ENCODE assay signal across 9 cellular contexts in genomic region chr6:36683145-36683655, GRCh38. TPM values are rescaled to one million over a fixed set of nuclear protein-coding genes. Genes with fewer than 3 reads are reported as not detected.
DNase-seq lines count a peak whose midpoint lies in the region; ATAC-seq and TF ChIP-seq lines count a peak whose summit lies in the region.
"Had no signal": no experiment of that assay in that cellular context is flagged by ENCODE, and none has a peak within 500 bp of the region (broad histone marks: within the 10 kb centered on the region; RNA-seq: fewer than 3 reads in every experiment).

No MANE protein-coding gene starts in this region.

- no peak for ATAC-seq in GM21717 (IDR thresholded peaks at IDR 0.05; ENCODE audit: unreplicated experiment)
- ATAC-seq in natural killer cell treated with Interleukin-12 subunit alpha and Interleukin-12 subunit beta and Interleukin-15 and Interleukin-18, amount 100 ng/mL, for 72 hours, result no peak
- ATAC-seq: heart right ventricle had no signal

- peak overlapping the region; percentile 80 for H3K9ac ChIP-seq in adipocyte (ENCODE audit: low read length)

- H3K27me3 ChIP-seq in adipocyte (replicated peaks; ENCODE audit: control insufficient read depth, insufficient read depth, low read length), result no peaks in the 10 kb centered on the region
- H3K27me3 ChIP-seq in adrenal gland, result no peaks in the 10 kb centered on the region
- H3K27me3 ChIP-seq: heart right ventricle had no signal

- H3K36me3 ChIP-seq in adipocyte (ENCODE audit: control insufficient read depth, insufficient read depth, low read length, severe bottlenecking) (peaks cover 66% of the 10 kb centered on the region), mesodermal cell (ENCODE audit: control insufficient read depth, insufficient read depth, low read length) (peaks cover 84% of the 10 kb centered on the region), adrenal gland (replicated peaks in 1 of 2) (peaks cover 0 to 37% of the 10 kb centered on the region in 2 donors)

- no peak overlapping the region for H3K4me3 Mint-ChIP-seq in natural killer cell treated with Interleukin-12 subunit alpha and Interleukin-12 subunit beta and Interleukin-15 and Interleukin-18, amount 100 ng/mL, for 72 hours

- H3K36me3 Mint-ChIP-seq in natural killer cell treated with Interleukin-12 subunit alpha and Interleukin-12 subunit beta and Interleukin-15 and Interleukin-18, amount 100 ng/mL, for 72 hours, result peaks cover 16% of the 10 kb centered on the region

- POLR2A ChIA-PET in AG04449 (lab: Yijun Ruan, JAX), result interaction anchor here (0.6 to 1.7 kb wide), 2 partner anchors 43 to 58 kb away, joined by 3 to 5 read pairs; no protein-coding TSS in a partner anchor

- H3K4me3 ChIP-seq in AG04449 (ENCODE audit: low read depth, low read length) (peak overlapping the region; percentile 49), HFF-Myc (replicated peaks; ENCODE audit: low read depth, low read length) (peak overlapping the region; percentile 61; the same call in 1 of the 2 replicates), adipocyte (ENCODE audit: low read length) (peak overlapping the region; percentile 99), mesodermal cell (ENCODE audit: extremely low read depth, insufficient read depth, low read length, poor library complexity, severe bottlenecking) (peak overlapping the region; percentile 98), adrenal gland (no peak overlapping the region)
- H3K4me3 ChIP-seq: heart right ventricle had no signal

- no peaks in the 10 kb centered on the region for H3K27me3 Mint-ChIP-seq in natural killer cell treated with Interleukin-12 subunit alpha and Interleukin-12 subunit beta and Interleukin-15 and Interleukin-18, amount 100 ng/mL, for 72 hours

- H3K9me3 ChIP-seq in adipocyte (ENCODE audit: control insufficient read depth, low read length) (no peaks in the 10 kb centered on the region), mesodermal cell (ENCODE audit: control insufficient read depth, low read length) (no peaks in the 10 kb centered on the region), adrenal gland (replicated peaks in 1 of 3) (no peaks in the 10 kb centered on the region)
- H3K9me3 ChIP-seq: heart right ventricle had no signal

- peak overlapping the region in 1 of 2 donors; percentile 97 for H3K27ac Mint-ChIP-seq in natural killer cell treated with Interleukin-12 subunit alpha and Interleukin-12 subunit beta and Interleukin-15 and Interleukin-18, amount 100 ng/mL, for 72 hours

- H3K9me3 Mint-ChIP-seq in natural killer cell treated with Interleukin-12 subunit alpha and Interleukin-12 subunit beta and Interleukin-15 and Interleukin-18, amount 100 ng/mL, for 72 hours, result no peaks in the 10 kb centered on the region

- 86 to 90% methylated on average over 4 to 5 of the region's 6 CpGs for WGBS in mesodermal cell (ENCODE audit: insufficient coverage in 2 of 2), 2 experiments
- 74 to 82% (median 81%) methylated on average over 4 to 6 of the region's 6 CpGs for WGBS in adrenal gland, 4 donors

- CTCF ChIA-PET in AG04449 (lab: Yijun Ruan, JAX), result interaction anchor here (0.9 to 12.4 kb wide), 13 partner anchors 14 to 83 kb away, joined by 3 to 118 read pairs (median 4); partner anchors contain the start of gene RAB44

- H3K27ac ChIP-seq in mesodermal cell (ENCODE audit: low read depth, low read length, severe bottlenecking) (no peak overlapping the region), adrenal gland (peak overlapping the region in 2 of 5 donors; percentile 33 to 54)

- peaks cover 22 to 27% of the 10 kb centered on the region in 2 donors for H3K4me1 Mint-ChIP-seq in natural killer cell treated with Interleukin-12 subunit alpha and Interleukin-12 subunit beta and Interleukin-15 and Interleukin-18, amount 100 ng/mL, for 72 hours (ENCODE audit: low read depth in 2 of 2)

- H3K4me1 ChIP-seq in adipocyte (ENCODE audit: control insufficient read depth, insufficient read depth, low read length), result peaks cover 30% of the 10 kb centered on the region
- H3K4me1 ChIP-seq in mesodermal cell (ENCODE audit: control insufficient read depth, insufficient read depth, low read length, poor library complexity, severe bottlenecking), result peaks cover 10% of the 10 kb centered on the region
- H3K4me1 ChIP-seq in adrenal gland (replicated peaks in 1 of 2), result peaks cover 13 to 27% of the 10 kb centered on the region in 2 donors

- DNase-seq in AG04449 (ENCODE audit: low read depth, low spot score) (no peak), HFF-Myc (ENCODE audit: extremely low read depth, low read depth) (no peak), adipocyte (ENCODE audit: low read depth) (peak; percentile 12), adrenal gland (no peak), NCI-H2107 treated with DMSO at 0.1 percent for 48 hours (lab: John Stamatoyannopoulos, UW; ENCODE audit: unreplicated experiment) (no peak)
- DNase-seq in natural killer cell treated with Interleukin-12 subunit alpha and Interleukin-12 subunit beta and Interleukin-15 and Interleukin-18, amount 100 ng/mL, for 72 hours (ENCODE audit: low spot score), result no peak

- TF ChIP-seq CTCF in AG04449 (IDR thresholded peaks at IDR 0.05; ENCODE audit: insufficient read depth, low read length, missing control alignments), result no peak
- TF ChIP-seq CTCF in HFF-Myc (IDR thresholded peaks at IDR 0.05; ENCODE audit: low read depth, low read length, missing control alignments), result no peak
- TF ChIP-seq CTCF in adrenal gland (IDR thresholded peaks at IDR 0.05), result no peak

- intact Hi-C loops in adrenal gland (cut with DNase I), result loop anchor here in 1 of 2 donors (5.0 kb wide), 1 partner anchor 61 kb away; no protein-coding TSS in a partner anchor

- TF ChIP-seq POLR2A in adrenal gland (IDR thresholded peaks at IDR 0.05), result no peak

RNA-seq across cellular contexts. Expression of gene CDKN1A, which starts 4.7 kb away (rescaled TPM):
- 223 TPM for polyA plus RNA-seq in mesodermal cell (2013, experiment 1 of 2)
- 162 TPM for polyA plus RNA-seq in mesodermal cell (2013, experiment 2 of 2)
- total RNA-seq in adrenal gland, result 100 to 1,000 TPM in 2 of 8 donors, 10 to 100 TPM in 6; 44.7 to 154 (median 79.9) TPM
- 10 to 100 TPM; 18.8 to 45.1 (median 25.2) TPM for polyA plus RNA-seq in adrenal gland
- total RNA-seq in natural killer cell treated with Interleukin-12 subunit alpha and Interleukin-12 subunit beta and Interleukin-15 and Interleukin-18, amount 100 ng/mL, for 72 hours, result 100 to 1,000 TPM; 176 to 617 TPM

RNA-seq across cellular contexts. Expression of gene RAB44, which starts 14.4 kb away (rescaled TPM):
- polyA plus RNA-seq in mesodermal cell (2013, experiment 1 of 2), result 0.11 TPM
- 0.15 TPM for polyA plus RNA-seq in mesodermal cell (2013, experiment 2 of 2)
- not detected for total RNA-seq in adrenal gland
- polyA plus RNA-seq in adrenal gland, result under 1 TPM in 2 of 3 donors, not detected in 1; 0.03 to 0.16 TPM
- total RNA-seq in natural killer cell treated with Interleukin-12 subunit alpha and Interleukin-12 subunit beta and Interleukin-15 and Interleukin-18, amount 100 ng/mL, for 72 hours, result 1 to 10 TPM; 4.1 to 7.9 TPM

Comparison
In these comparisons a context has a peak if more than half of its experiments do, and no peak if none do; other contexts are left out.
1. H3K4me3 ChIP-seq: peak in AG04449 (single experiment), HFF-Myc (single experiment), adipocyte (single experiment) and mesodermal cell (single experiment); none in adrenal gland (0 of 4).
2. RNA of gene RAB44, which starts 14.4 kb away (total RNA-seq): 4.1 to 7.9 TPM in natural killer cell treated with Interleukin-12 subunit alpha and Interleukin-12 subunit beta and Interleukin-15 and Interleukin-18, amount 100 ng/mL, for 72 hours; not detected in adrenal gland; every median in the first group is over 4 times any median in the second.